In genomic region chr17:78318843-78319242, GRCh38 we compare ENCODE assay signal across 23 cellular contexts. TPM values are rescaled to one million over a fixed set of nuclear protein-coding genes. Genes with fewer than 3 reads are reported as not detected.
DNase-seq lines count a peak whose midpoint lies in the region; ATAC-seq, FAIRE-seq and TF ChIP-seq lines count a peak whose summit lies in the region.
"Had no signal": no experiment of that assay in that cellular context is flagged by ENCODE, and none has a peak within 500 bp of the region (broad histone marks: within the 10 kb centered on the region; RNA-seq: fewer than 3 reads in every experiment).

No MANE protein-coding gene starts in this region.

- H3K4me3 Mint-ChIP-seq in dendritic cell treated with granulocyte-macrophage colony-stimulating factor and Interleukin-4, amounts not matched to agents 40 ng/mL and 50 ng/mL, for 4 days = no peak overlapping the region
- no peak overlapping the region for H3K4me3 Mint-ChIP-seq in CD14-positive monocyte

- no peak overlapping the region for H3K4ac ChIP-seq in IMR-90 (ENCODE audit: low read depth, low read length)
- no peak overlapping the region for H3K4ac ChIP-seq in neuronal stem cell (ENCODE audit: low read length)

- no peaks in the 10 kb centered on the region for H3K27me3 ChIP-seq in IMR-90 (ENCODE audit: control insufficient read depth, insufficient read depth, low read length)
- peaks cover 0 to 11% (median 0%) of the 10 kb centered on the region in 3 experiments for H3K27me3 ChIP-seq in neuronal stem cell (ENCODE audit: control insufficient read depth in 3 of 3, insufficient read depth in 3 of 3, low read depth in 1 of 3, low read length in 3 of 3)
- H3K27me3 ChIP-seq: BE2C, Peyer's patch had no signal

- 93% methylated on average over 4 of the region's 8 CpGs for WGBS in A549 (ENCODE audit: missing lambda C conversion rate)
- 100% methylated on average over 1 of the region's 8 CpGs; no CpG with 5 or more reads in 1 of the 2 experiments for WGBS in IMR-90 (ENCODE audit: extremely low coverage in 2 of 2, insufficient read length in 1 of 2), 2 experiments
- no CpG with 5 or more reads among the region's 8 CpGs for WGBS in neuronal stem cell (ENCODE audit: extremely low coverage in 2 of 2, insufficient read length in 2 of 2, insufficient replicate concordance in 1 of 2), 2 donors

- H2BK20ac ChIP-seq in IMR-90 (ENCODE audit: low read depth, low read length) = no peak overlapping the region

- peaks cover 22% of the 10 kb centered on the region for H3K9me1 ChIP-seq in IMR-90 (ENCODE audit: insufficient read depth, low read length)

- TF ChIP-seq CTCF in A549 (IDR thresholded peaks at IDR 0.05) (no peak), IMR-90 (conservative IDR thresholded peaks at IDR 0.05; ENCODE audit: low read depth, low read length) (no peak), CD14-positive monocyte (IDR thresholded peaks at IDR 0.05) (no peak)

- peaks cover 68% of the 10 kb centered on the region for H3K4me1 Mint-ChIP-seq in dendritic cell treated with granulocyte-macrophage colony-stimulating factor and Interleukin-4, amounts not matched to agents 40 ng/mL and 50 ng/mL, for 4 days (ENCODE audit: low read depth)
- peaks cover 33% of the 10 kb centered on the region for H3K4me1 Mint-ChIP-seq in CD14-positive monocyte

- H2AK9ac ChIP-seq in IMR-90 (replicated peaks; ENCODE audit: low read depth, low read length, poor library complexity) = no peak overlapping the region

- no peak overlapping the region for H2BK5ac ChIP-seq in IMR-90 (ENCODE audit: low read depth, low read length, poor library complexity, severe bottlenecking)
- H2BK5ac ChIP-seq in neuronal stem cell (ENCODE audit: low read length) = peak overlapping the region; percentile 63

- no peak for TF ChIP-seq RAD21 in A549 (conservative IDR thresholded peaks at IDR 0.05 in 1 of 2, IDR thresholded peaks at IDR 0.05 in 1 of 2)
- no peak for TF ChIP-seq RAD21 in IMR-90 (IDR thresholded peaks at IDR 0.05; ENCODE audit: low read length)

- H3K27ac ChIP-seq in A549 (peak overlapping the region; percentile 94 to 95; a peak in 5 of 6 replicates), IMR-90 (ENCODE audit: insufficient read depth, low read length) (no peak overlapping the region), neuronal stem cell (replicated peaks; ENCODE audit: low read length) (no peak overlapping the region)
- H3K27ac ChIP-seq: Peyer's patch, SK-N-MC had no signal

- ATAC-seq in A549 = no peak
- ATAC-seq in IMR-90 (ENCODE audit: low read depth) = no peak
- ATAC-seq in GM21423 (IDR thresholded peaks at IDR 0.05; ENCODE audit: unreplicated experiment) = no peak
- ATAC-seq: HepG2 had no signal

- TF ChIP-seq POLR2A in A549 (IDR thresholded peaks at IDR 0.05; ENCODE audit: low read length) (no peak), IMR-90 (IDR thresholded peaks at IDR 0.05; ENCODE audit: low read depth, low read length) (no peak)

- no peak overlapping the region for H3K18ac ChIP-seq in IMR-90 (ENCODE audit: low read depth, low read length)
- peak overlapping the region; percentile 88 for H3K18ac ChIP-seq in neuronal stem cell (ENCODE audit: low read length)

- no peak overlapping the region for H2BK15ac ChIP-seq in IMR-90 (ENCODE audit: low read depth, low read length)
- H2BK15ac ChIP-seq in neuronal stem cell (ENCODE audit: low read length) = peak overlapping the region; percentile 38

- CTCF ChIA-PET in A549 (lab: Yijun Ruan, JAX) (interaction anchor here (0.6 to 17.0 kb wide), 10 partner anchors 9 to 1422 kb away, joined by 3 to 249 read pairs (median 4); no protein-coding TSS in a partner anchor), IMR-90 (lab: Yijun Ruan, JAX) (no interaction called here)

- no peaks in the 10 kb centered on the region for H3K9me3 Mint-ChIP-seq in dendritic cell treated with granulocyte-macrophage colony-stimulating factor and Interleukin-4, amounts not matched to agents 40 ng/mL and 50 ng/mL, for 4 days
- peaks cover 0 to 3% (median 0%) of the 10 kb centered on the region in 7 donors for H3K9me3 Mint-ChIP-seq in CD14-positive monocyte

- in situ Hi-C loops in IMR-90 (cut with MboI; ENCODE audit: low sequenced_read_pairs) = no loop called here

- no peak overlapping the region for H3K9ac ChIP-seq in IMR-90 (ENCODE audit: low read depth, low read length)
- no peak overlapping the region for H3K9ac ChIP-seq in neuronal stem cell (ENCODE audit: low read depth, low read length, poor library complexity)

- FAIRE-seq in A549 (lab: Jason Lieb, UNC) = no peak
- FAIRE-seq: A204.1, GM12892, GM19239, HepG2 had no signal

- H3K4me2 ChIP-seq in A549 (no peak overlapping the region), IMR-90 (ENCODE audit: low read depth, low read length) (no peak overlapping the region), neuronal stem cell (ENCODE audit: insufficient read depth, low read length, poor library complexity, severe bottlenecking) (no peak overlapping the region)

- no peak overlapping the region for H2BK12ac ChIP-seq in neuronal stem cell (ENCODE audit: low read length)

- H3K27me3 Mint-ChIP-seq in dendritic cell treated with granulocyte-macrophage colony-stimulating factor and Interleukin-4, amounts not matched to agents 40 ng/mL and 50 ng/mL, for 4 days = no peaks in the 10 kb centered on the region
- peaks cover 38 to 42% (median 40%) of the 10 kb centered on the region in 3 donors for H3K27me3 Mint-ChIP-seq in CD14-positive monocyte (ENCODE audit: low read depth in 3 of 3)

- dilution Hi-C loops in IMR-90 (cut with HindIII; ENCODE audit: low sequenced_read_pairs, unreplicated experiment) = no loop called here

- H3K9me3 ChIP-seq in A549 (no peaks in the 10 kb centered on the region), IMR-90 (ENCODE audit: control insufficient read depth, insufficient read depth, low read length) (no peaks in the 10 kb centered on the region), neuronal stem cell (replicated peaks in 1 of 2; ENCODE audit: control insufficient read depth in 2 of 2, insufficient read depth in 1 of 2, low read depth in 1 of 2, low read length in 2 of 2) (no peaks in the 10 kb centered on the region)
- H3K9me3 ChIP-seq: BE2C had no signal

- intact Hi-C loops in IMR-90 (cut with micrococcal nuclease) = no loop called here
- intact Hi-C loops in dendritic cell treated with granulocyte-macrophage colony-stimulating factor and Interleukin-4, amounts not matched to agents 40 ng/mL and 50 ng/mL, for 4 days (cut with micrococcal nuclease) = no loop called here
- intact Hi-C loops in CD14-positive monocyte (cut with micrococcal nuclease) = no loop called here

- H3K14ac ChIP-seq in IMR-90 (replicated peaks; ENCODE audit: low read depth, low read length) (no peak overlapping the region), neuronal stem cell (ENCODE audit: low read length) (no peak overlapping the region)

- H3K23ac ChIP-seq in IMR-90 (ENCODE audit: low read depth, low read length) = no peak overlapping the region
- no peak overlapping the region for H3K23ac ChIP-seq in neuronal stem cell (ENCODE audit: low read depth, low read length, poor library complexity)

- H3K79me1 ChIP-seq in IMR-90 (ENCODE audit: low read depth in 1 of 2, low read length in 2 of 2) = peaks cover 0 to 20% of the 10 kb centered on the region in 2 experiments; a peak in 2 of 4 replicates
- peaks cover 3% of the 10 kb centered on the region for H3K79me1 ChIP-seq in neuronal stem cell (ENCODE audit: low read depth, low read length)

- no peak overlapping the region for H2AFZ ChIP-seq in IMR-90 (replicated peaks; ENCODE audit: low read length, poor library complexity)
- H2AFZ ChIP-seq in neuronal stem cell (ENCODE audit: low read length) = no peak overlapping the region

- no peaks in the 10 kb centered on the region for H3K36me3 Mint-ChIP-seq in dendritic cell treated with granulocyte-macrophage colony-stimulating factor and Interleukin-4, amounts not matched to agents 40 ng/mL and 50 ng/mL, for 4 days (ENCODE audit: low read depth)
- H3K36me3 Mint-ChIP-seq in CD14-positive monocyte = peaks cover 0 to 4% of the 10 kb centered on the region in 2 donors

- H2AK5ac ChIP-seq in IMR-90 (ENCODE audit: low read depth, low read length) (peak overlapping the region; percentile 44), neuronal stem cell (ENCODE audit: low read depth, low read length) (peak overlapping the region; percentile 99)

- H2BK120ac ChIP-seq in IMR-90 (ENCODE audit: low read depth, low read length) (no peak overlapping the region), neuronal stem cell (ENCODE audit: low read depth, low read length) (peak overlapping the region; percentile 56)

- H3K4me1 ChIP-seq in A549 = peaks cover 49% of the 10 kb centered on the region
- H3K4me1 ChIP-seq in IMR-90 (ENCODE audit: control insufficient read depth, insufficient read depth, low read length) = peaks cover 41% of the 10 kb centered on the region
- H3K4me1 ChIP-seq in neuronal stem cell (ENCODE audit: control insufficient read depth in 2 of 2, insufficient read depth in 1 of 2, low read depth in 1 of 2, low read length in 2 of 2) = peaks cover 30 to 51% of the 10 kb centered on the region in 2 donors

- POLR2A ChIA-PET in A549 (lab: Yijun Ruan, JAX) = no interaction called here
- POLR2A ChIA-PET in IMR-90 (lab: Charles Lee; ENCODE audit: unreplicated experiment) = no interaction called here

- no peak overlapping the region for H3K4me3 ChIP-seq in A549
- no peak overlapping the region for H3K4me3 ChIP-seq in IMR-90 (ENCODE audit: insufficient read depth, low read depth, low read length)
- no peak overlapping the region for H3K4me3 ChIP-seq in neuronal stem cell (ENCODE audit: low read length in 2 of 2)
- H3K4me3 ChIP-seq: Peyer's patch, SK-N-MC had no signal

- no peak for DNase-seq in A549 (ENCODE audit: low read depth in 1 of 2, low spot score in 1 of 2)
- DNase-seq in IMR-90 = no peak
- DNase-seq in neuronal stem cell (ENCODE audit: low spot score) = no peak
- DNase-seq in NCI-H1417 treated with DMSO at 0.1 percent for 48 hours (lab: John Stamatoyannopoulos, UW) = no peak
- DNase-seq in CD14-positive monocyte (ENCODE audit: low spot score) = no peak
- DNase-seq: BE2C, DMS153, DND-41, KBM-7, MM.1S, NCI-H1694, NCI-H2029 treated with DMSO at 0.1 percent for 48 hours, NCI-H69, Peyer's patch, SIG-M5 had no signal

- no peak overlapping the region for H4K8ac ChIP-seq in IMR-90 (ENCODE audit: low read depth in 2 of 2, low read length in 2 of 2)
- no peak overlapping the region for H4K8ac ChIP-seq in neuronal stem cell (ENCODE audit: low read depth, low read length)

- H3K27ac Mint-ChIP-seq in dendritic cell treated with granulocyte-macrophage colony-stimulating factor and Interleukin-4, amounts not matched to agents 40 ng/mL and 50 ng/mL, for 4 days = peak overlapping the region; percentile 36
- H3K27ac Mint-ChIP-seq in CD14-positive monocyte = no peak overlapping the region

- BruUV-seq in IMR-90 (replicated peaks; lab: Mats Ljungman, UMichigan) = no TSS peak

- no peak for TF ChIP-seq EP300 in A549 (IDR thresholded peaks at IDR 0.05)

- H4K91ac ChIP-seq in IMR-90 (ENCODE audit: insufficient read depth, low read depth, low read length) (peak overlapping the region; percentile 31; the same call in 1 of the 2 replicates), neuronal stem cell (ENCODE audit: low read depth, low read length, poor library complexity) (no peak overlapping the region)

- H3K56ac ChIP-seq in IMR-90 (ENCODE audit: extremely low read depth, insufficient read depth, low read length) = no peak overlapping the region

- no peaks in the 10 kb centered on the region; the same call in 1 of the 2 replicates for H4K20me1 ChIP-seq in IMR-90 (ENCODE audit: insufficient read depth, low read length)

- H3K36me3 ChIP-seq in IMR-90 (ENCODE audit: control insufficient read depth, insufficient read depth, low read length) = no peaks in the 10 kb centered on the region
- H3K36me3 ChIP-seq in neuronal stem cell (replicated peaks in 1 of 2; ENCODE audit: control insufficient read depth in 2 of 2, insufficient read depth in 2 of 2, low read length in 2 of 2) = no peaks in the 10 kb centered on the region
- H3K36me3 ChIP-seq: BE2C, Peyer's patch had no signal

- H4K5ac ChIP-seq in IMR-90 (ENCODE audit: low read depth, low read length) = no peak overlapping the region

RNA-seq across cellular contexts. Expression of gene SOCS3, which starts 41.0 kb away (rescaled TPM):
- polyA plus RNA-seq in A549 (2011; rRNA removed) (13.3 and 14.7 TPM in 2 replicates), A549 (2017; fragmentation: RNase III; extraction: RNeasy Plus Mini Kit Qiagen cat#74134 plus additional on column Dnase treatment) (10.9 to 13.5 TPM (median 11.5 TPM) in 3 replicates), IMR-90 (2012; rRNA removed) (18.3 and 19.2 TPM in 2 replicates), CD14-positive monocyte (100 to 1,000 TPM; 123 to 144 TPM)
- 16.7 and 27.8 TPM in 2 replicates for polyA plus RNA-seq in A549 (2012; cell fraction: cytosol; rRNA removed)
- 32.8 and 41.8 TPM in 2 replicates for polyA plus RNA-seq in A549 (2012; cell fraction: nucleus; rRNA removed)
- polyA minus RNA-seq in A549 (2011; rRNA and poly(A)+ RNA removed) = 19.8 and 19.9 TPM in 2 replicates
- total RNA-seq in IMR-90 (2012; rRNA removed) = 19.7 and 19.9 TPM in 2 replicates
- polyA plus RNA-seq in IMR-90 (2012; cell fraction: cytosol; rRNA removed) = 29.0 and 102 TPM in 2 replicates
- 163 and 202 TPM in 2 replicates for polyA plus RNA-seq in IMR-90 (2012; cell fraction: nucleus; rRNA removed; ENCODE audit: low replicate concordance)
- polyA plus RNA-seq in neuronal stem cell (2013, experiment 1 of 2) = 17.8 TPM
- polyA plus RNA-seq in neuronal stem cell (2013, experiment 2 of 2) = 18.2 TPM
- total RNA-seq: OCI-LY7 had no signal

RNA-seq across cellular contexts. Expression of gene PGS1, which starts 59.6 kb away (rescaled TPM):
- polyA plus RNA-seq in A549 (2011; rRNA removed) = 29.5 and 29.6 TPM in 2 replicates
- 41.5 and 50.7 TPM in 2 replicates for polyA plus RNA-seq in A549 (2012; cell fraction: cytosol; rRNA removed)
- 111 and 113 TPM in 2 replicates for polyA plus RNA-seq in A549 (2012; cell fraction: nucleus; rRNA removed)
- polyA plus RNA-seq in A549 (2017; fragmentation: RNase III; extraction: RNeasy Plus Mini Kit Qiagen cat#74134 plus additional on column Dnase treatment) = 23.4 to 27.0 TPM (median 23.7 TPM) in 3 replicates
- 40.0 and 45.8 TPM in 2 replicates for polyA minus RNA-seq in A549 (2011; rRNA and poly(A)+ RNA removed)
- total RNA-seq in IMR-90 (2012; rRNA removed) = 14.4 and 18.5 TPM in 2 replicates
- polyA plus RNA-seq in IMR-90 (2012; rRNA removed) = 35.5 and 43.2 TPM in 2 replicates
- polyA plus RNA-seq in IMR-90 (2012; cell fraction: cytosol; rRNA removed) = 26.3 and 45.8 TPM in 2 replicates
- polyA plus RNA-seq in IMR-90 (2012; cell fraction: nucleus; rRNA removed; ENCODE audit: low replicate concordance) = 189 and 191 TPM in 2 replicates
- polyA plus RNA-seq in neuronal stem cell (2013, experiment 1 of 2) = 28.6 TPM
- polyA plus RNA-seq in neuronal stem cell (2013, experiment 2 of 2) = 27.5 TPM
- 10 to 100 TPM; 26.0 to 28.0 TPM for polyA plus RNA-seq in CD14-positive monocyte

Comparison
In these comparisons a context has a peak if more than half of its experiments do, and no peak if none do; other contexts are left out.
1. H3K27ac ChIP-seq: peak in A549 (2 of 2); none in IMR-90 (single experiment) and neuronal stem cell (single experiment).